In genomic region chr11:69919659-69920499, GRCh38 we compare ENCODE assay signal across 18 cellular contexts.
DNase-seq lines count a peak whose midpoint lies in the region; ATAC-seq, FAIRE-seq and TF ChIP-seq lines count a peak whose summit lies in the region.
"Had no signal": no experiment of that assay in that cellular context is flagged by ENCODE, and none has a peak within 500 bp of the region (broad histone marks: within the 10 kb centered on the region; RNA-seq: fewer than 3 reads in every experiment).

No MANE protein-coding gene starts in this region.

- H3K4me1 ChIP-seq in PC-9 (replicated peaks; ENCODE audit: insufficient read depth) (peaks cover 50% of the 10 kb centered on the region), kidney (ENCODE audit: control insufficient read depth in 1 of 2, insufficient read depth in 1 of 2, low read depth in 1 of 2, low read length in 2 of 2) (peaks cover 0 to 23% of the 10 kb centered on the region in 2 donors), sigmoid colon (peaks cover 0 to 23% (median 13%) of the 10 kb centered on the region in 4 donors)

- no peak for FAIRE-seq in kidney (lab: Jason Lieb, UNC)
- FAIRE-seq: A204.1, RCC 7860 had no signal

- no peaks in the 10 kb centered on the region for H4K20me1 ChIP-seq in PC-9 (ENCODE audit: insufficient read depth)

- intact Hi-C loops in PC-9 (cut with micrococcal nuclease; ENCODE audit: unreplicated experiment) (loop anchor here (5.0 kb wide), 1 partner anchor 222 kb away; no protein-coding TSS in a partner anchor), kidney (cut with DNase I) (loop anchor here (10.0 kb wide), 1 partner anchor 265 kb away; no protein-coding TSS in a partner anchor), sigmoid colon (cut with DNase I) (no loop called here)

- H3K27me3 Mint-ChIP-seq in activated CD8-positive, alpha-beta memory T cell treated with anti-CD3 and anti-CD28 coated beads, Interleukin-2, amount 10 ng/mL, durations not matched to agents 7 days and 5 days: peaks cover 7% of the 10 kb centered on the region

- peaks cover 7% of the 10 kb centered on the region; the same call in 1 of the 2 replicates for H3K79me2 ChIP-seq in PC-9 (ENCODE audit: low read depth)

- H3K9ac ChIP-seq in kidney (ENCODE audit: low read length in 2 of 2): no peak overlapping the region

- TF ChIP-seq POLR2A in sigmoid colon (IDR thresholded peaks at IDR 0.05): no peak

- H3K4me1 Mint-ChIP-seq in activated CD8-positive, alpha-beta memory T cell treated with anti-CD3 and anti-CD28 coated beads, Interleukin-2, amount 10 ng/mL, durations not matched to agents 7 days and 5 days: no peaks in the 10 kb centered on the region
- H3K4me1 Mint-ChIP-seq: activated CD4-positive, alpha-beta T cell treated with anti-CD3 and anti-CD28 coated beads, Interleukin-2, amount 10 ng/mL, durations not matched to agents 24 days and 14 days had no signal

- no peaks in the 10 kb centered on the region for H3K9me2 ChIP-seq in PC-9 (ENCODE audit: insufficient read depth)

- peak overlapping the region; percentile 80; the same call in 1 of the 2 replicates for H3K4me2 ChIP-seq in PC-9

- ATAC-seq in activated CD8-positive, alpha-beta memory T cell treated with anti-CD3 and anti-CD28 coated beads, Interleukin-2, amount 10 ng/mL, durations not matched to agents 7 days and 5 days: no peak
- ATAC-seq in GM21447 (IDR thresholded peaks at IDR 0.05; ENCODE audit: unreplicated experiment): no peak
- ATAC-seq: esophagus mucosa had no signal

- peak; percentile 49 for DNase-seq in activated CD8-positive, alpha-beta memory T cell treated with anti-CD3 and anti-CD28 coated beads, Interleukin-2, amount 50 U/mL, for 48 hours
- no peak for DNase-seq in activated CD8-positive, alpha-beta memory T cell treated with anti-CD3 and anti-CD28 coated beads, Interleukin-2, amount 10 ng/mL, durations not matched to agents 7 days and 5 days
- DNase-seq in PC-9 (no peak), kidney (peak; percentile 27), sigmoid colon (peak; percentile 35), NCI-H2107 (lab: John Stamatoyannopoulos, UW) (no peak), amygdala (lab: John Stamatoyannopoulos, UW) (no peak)
- DNase-seq: activated CD4-positive, alpha-beta T cell treated with anti-CD3 and anti-CD28 coated beads, Interleukin-2, amount 10 ng/mL, durations not matched to agents 24 days and 14 days; DMS53; NCI-H1436 treated with DMSO at 0.1 percent for 48 hours; NCI-H2171 treated with DMSO at 0.1 percent for 48 hours; stimulated activated CD4-positive, alpha-beta T cell treated with anti-CD3 and anti-CD28 coated beads, Interleukin-12 subunit alpha, Interleukin-12 subunit beta, amount 100 ng/mL, for 4 hours had no signal

- BruUV-seq in PC-9 (replicated peaks; lab: Mats Ljungman, UMichigan): no TSS peak

- no peak overlapping the region for H2AFZ ChIP-seq in PC-9

- TF ChIP-seq EP300 in sigmoid colon (IDR thresholded peaks at IDR 0.05): no peak

- H3K27ac ChIP-seq in PC-9 (no peak overlapping the region), kidney (ENCODE audit: low read depth in 2 of 2, low read length in 2 of 2) (no peak overlapping the region), sigmoid colon (peak overlapping the region in 1 of 4 donors; percentile 10)
- H3K27ac ChIP-seq: SK-N-MC had no signal

- H3K36me3 Mint-ChIP-seq in activated CD8-positive, alpha-beta memory T cell treated with anti-CD3 and anti-CD28 coated beads, Interleukin-2, amount 10 ng/mL, durations not matched to agents 7 days and 5 days: no peaks in the 10 kb centered on the region

- H3K4me3 ChIP-seq in PC-9 (no peak overlapping the region), kidney (ENCODE audit: low read length in 2 of 2) (no peak overlapping the region), sigmoid colon (no peak overlapping the region)
- H3K4me3 ChIP-seq: BLaER1 treated with 17β-estradiol and CSF1 and Interleukin-3, amounts not matched to agents 10 nM and 100 nM; SK-N-MC had no signal

- H3K9me3 Mint-ChIP-seq in activated CD8-positive, alpha-beta memory T cell treated with anti-CD3 and anti-CD28 coated beads, Interleukin-2, amount 10 ng/mL, durations not matched to agents 7 days and 5 days (ENCODE audit: low read depth): no peaks in the 10 kb centered on the region
- H3K9me3 Mint-ChIP-seq: activated CD4-positive, alpha-beta T cell treated with anti-CD3 and anti-CD28 coated beads, Interleukin-2, amount 10 ng/mL, durations not matched to agents 24 days and 14 days had no signal

- H3K27ac Mint-ChIP-seq in activated CD8-positive, alpha-beta memory T cell treated with anti-CD3 and anti-CD28 coated beads, Interleukin-2, amount 10 ng/mL, durations not matched to agents 7 days and 5 days: no peak overlapping the region

- H3K36me3 ChIP-seq in PC-9 (ENCODE audit: low read depth) (no peaks in the 10 kb centered on the region), kidney (ENCODE audit: control insufficient read depth in 1 of 2, insufficient read depth in 2 of 2, low read length in 2 of 2) (no peaks in the 10 kb centered on the region), sigmoid colon (no peaks in the 10 kb centered on the region)
- H3K36me3 ChIP-seq: BLaER1 treated with 17β-estradiol and CSF1 and Interleukin-3, amounts not matched to agents 10 nM and 100 nM had no signal

- no peak for TF ChIP-seq CTCF in PC-9 (conservative IDR thresholded peaks at IDR 0.05)
- no peak for TF ChIP-seq CTCF in kidney (IDR thresholded peaks at IDR 0.05; ENCODE audit: borderline replicate concordance, extremely low read depth, insufficient read depth)
- no peak for TF ChIP-seq CTCF in sigmoid colon (IDR thresholded peaks at IDR 0.05)

- H3K27me3 ChIP-seq in PC-9 (ENCODE audit: insufficient read depth, low read depth) (no peaks in the 10 kb centered on the region), sigmoid colon (peaks cover 0 to 50% (median 0%) of the 10 kb centered on the region in 3 donors)

- H3K9me3 ChIP-seq in PC-9 (ENCODE audit: insufficient read depth, low read depth) (no peaks in the 10 kb centered on the region), kidney (ENCODE audit: control insufficient read depth in 1 of 2, low read length in 2 of 2) (no peaks in the 10 kb centered on the region), sigmoid colon (no peaks in the 10 kb centered on the region)

- CTCF ChIA-PET in activated CD8-positive, alpha-beta memory T cell treated with anti-CD3 and anti-CD28 coated beads, Interleukin-2, amount 10 ng/mL, durations not matched to agents 7 days and 5 days (lab: Charles Lee): interaction anchor here (0.8 to 2.3 kb wide), 3 partner anchors 18 to 276 kb away, joined by 3 to 11 read pairs (median 3); no protein-coding TSS in a partner anchor
- CTCF ChIA-PET in PC-9 (lab: Charles Lee): no interaction called here

- 66 to 73% methylated on average over 4 of the region's 4 CpGs for WGBS in sigmoid colon, 2 donors

- no peak overlapping the region for H3K4me3 Mint-ChIP-seq in activated CD8-positive, alpha-beta memory T cell treated with anti-CD3 and anti-CD28 coated beads, Interleukin-2, amount 10 ng/mL, durations not matched to agents 7 days and 5 days
- H3K4me3 Mint-ChIP-seq: activated CD4-positive, alpha-beta T cell treated with anti-CD3 and anti-CD28 coated beads, Interleukin-2, amount 10 ng/mL, durations not matched to agents 24 days and 14 days had no signal

- peaks cover 20% of the 10 kb centered on the region for H3F3A ChIP-seq in PC-9 (ENCODE audit: insufficient read depth, low read depth)

- POLR2A ChIA-PET in PC-9 (lab: Charles Lee; ENCODE audit: unreplicated experiment): interaction anchor here (0.5 kb wide), 1 partner anchor 324 kb away, joined by 3 read pairs; no protein-coding TSS in a partner anchor

Comparison
In these comparisons a context has a peak if more than half of its experiments do, and no peak if none do; other contexts are left out.
1. DNase-seq: peak in activated CD8-positive, alpha-beta memory T cell treated with anti-CD3 and anti-CD28 coated beads, Interleukin-2, amount 50 U/mL, for 48 hours (single experiment), kidney (single experiment) and sigmoid colon (single experiment); none in activated CD8-positive, alpha-beta memory T cell treated with anti-CD3 and anti-CD28 coated beads, Interleukin-2, amount 10 ng/mL, durations not matched to agents 7 days and 5 days (single experiment), PC-9 (0 of 2), NCI-H2107 (single experiment) and amygdala (0 of 56).